In the genomic region with DNA sequence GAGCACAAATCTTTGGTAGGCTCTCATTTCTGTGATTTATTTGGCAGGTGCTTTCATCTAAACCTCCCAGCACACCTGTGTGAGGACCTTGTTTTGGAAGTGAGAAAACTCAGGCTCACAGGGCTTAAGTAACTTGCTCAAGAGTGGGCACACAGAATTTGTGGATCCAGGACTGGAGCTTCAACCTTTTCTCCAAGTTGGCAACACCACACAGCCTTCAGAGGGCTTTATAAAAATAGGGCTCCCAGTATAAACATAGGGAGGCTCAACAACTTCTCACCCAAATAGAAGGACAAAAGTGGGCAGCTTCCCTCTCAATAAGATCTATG, we compare ENCODE assay signal across 21 cellular contexts.
DNase-seq lines count a peak whose midpoint lies in the region; ATAC-seq, FAIRE-seq and TF ChIP-seq lines count a peak whose summit lies in the region.
"Had no signal": no experiment of that assay in that cellular context is flagged by ENCODE, and none has a peak within 500 bp of the region (broad histone marks: within the 10 kb centered on the region; RNA-seq: fewer than 3 reads in every experiment).

No MANE protein-coding gene starts in this region.

- ATAC-seq in A549 (no peak), K562 (no peak), HG02571 (IDR thresholded peaks at IDR 0.05; ENCODE audit: unreplicated experiment) (no peak)
- ATAC-seq: CD8-positive, alpha-beta T cell had no signal

- H3K36me3 ChIP-seq in K562 (ENCODE audit: control insufficient read depth, insufficient read depth, low read length): no peaks in the 10 kb centered on the region
- H3K36me3 ChIP-seq: BLaER1, HAP-1 had no signal

- no peaks in the 10 kb centered on the region for H3K9me3 Mint-ChIP-seq in Calu3 (ENCODE audit: low read depth, unreplicated experiment)
- H3K9me3 Mint-ChIP-seq: CD8-positive, alpha-beta T cell; HFFc6 had no signal

- H3K4me2 ChIP-seq in A549: peak overlapping the region; percentile 40; the same call in 1 of the 3 replicates
- H3K4me2 ChIP-seq in K562 (ENCODE audit: insufficient read depth, low read length): no peak overlapping the region
- H3K4me2 ChIP-seq: BLaER1 had no signal

- peaks cover 26% of the 10 kb centered on the region for H3K4me1 ChIP-seq in A549
- H3K4me1 ChIP-seq in K562 (replicated peaks in 1 of 2; ENCODE audit: control insufficient read depth in 2 of 2, insufficient read depth in 2 of 2, low read length in 2 of 2): no peaks in the 10 kb centered on the region; a peak in 2 of 5 replicates
- H3K4me1 ChIP-seq: HAP-1 had no signal

- peak overlapping the region; percentile 47 for H3K27ac Mint-ChIP-seq in Calu3 (ENCODE audit: unreplicated experiment)
- H3K27ac Mint-ChIP-seq: B cell; CD4-positive, CD25-positive, alpha-beta regulatory T cell; CD8-positive, alpha-beta T cell; HFFc6 had no signal

- H3K9ac ChIP-seq in K562 (ENCODE audit: insufficient read depth in 1 of 2, low read depth in 2 of 2, low read length in 2 of 2): no peak overlapping the region
- H3K9ac ChIP-seq: BLaER1 had no signal

- CTCF ChIA-PET in A549 (lab: Yijun Ruan, JAX) (interaction anchor here (0.7 to 7.7 kb wide), 35 partner anchors 9 to 653 kb away, joined by 3 to 137 read pairs (median 5); no protein-coding TSS in a partner anchor), Calu3 (lab: Charles Lee) (interaction anchor here (0.7 to 1.5 kb wide), 3 partner anchors 18 to 418 kb away, joined by 3 to 5 read pairs (median 4); no protein-coding TSS in a partner anchor), K562 (lab: Yijun Ruan, JAX; ENCODE audit: low intra/inter-chr PET ratio) (interaction anchor here (0.6 to 4.4 kb wide), 2 partner anchors 31 to 190 kb away, joined by 4 to 36 read pairs; no protein-coding TSS in a partner anchor)

- in situ Hi-C loops in K562 (cut with MboI): loop anchor here (5.0 kb wide), 2 partner anchors 88 to 193 kb away; no protein-coding TSS in a partner anchor

- intact Hi-C loops in Calu3 (cut with micrococcal nuclease; ENCODE audit: unreplicated experiment) (loop anchor here (2.0 to 10.0 kb wide), 6 partner anchors 56 to 876 kb away; no protein-coding TSS in a partner anchor), K562 (cut with micrococcal nuclease) (loop anchor here (5.0 kb wide), 1 partner anchor 222 kb away; no protein-coding TSS in a partner anchor)

- no peak for TF ChIP-seq CTCF in A549 (IDR thresholded peaks at IDR 0.05)
- no peak for TF ChIP-seq CTCF in Calu3 (IDR thresholded peaks at IDR 0.05; ENCODE audit: unreplicated experiment)
- no peak for TF ChIP-seq CTCF in K562 (IDR thresholded peaks at IDR 0.05 in 2 of 3, conservative IDR thresholded peaks at IDR 0.05 in 1 of 3; ENCODE audit: insufficient read depth in 2 of 3, low read depth in 1 of 3, low read length in 3 of 3)

- no peak overlapping the region for H3K4me3 Mint-ChIP-seq in Calu3 (ENCODE audit: low read depth, unreplicated experiment)
- H3K4me3 Mint-ChIP-seq: B cell; CD4-positive, CD25-positive, alpha-beta regulatory T cell; CD8-positive, alpha-beta T cell; HFFc6 had no signal

- POLR2A ChIA-PET in A549 (lab: Yijun Ruan, JAX) (interaction anchor here (1.0 kb wide), 1 partner anchor 417 kb away, joined by 5 read pairs; no protein-coding TSS in a partner anchor), K562 (lab: Yijun Ruan, JAX) (interaction anchor here (0.5 to 1.2 kb wide), 4 partner anchors 11 to 1399 kb away, joined by 3 to 4 read pairs (median 3); no protein-coding TSS in a partner anchor)

- no peaks in the 10 kb centered on the region for H3K9me1 ChIP-seq in K562 (ENCODE audit: control insufficient read depth, insufficient read depth, low read length)

- H3K9me3 ChIP-seq in A549 (no peaks in the 10 kb centered on the region), K562 (replicated peaks; ENCODE audit: control insufficient read depth, insufficient read depth, low read depth, low read length) (no peaks in the 10 kb centered on the region)
- H3K9me3 ChIP-seq: BLaER1, Caco-2, HAP-1 had no signal

- FAIRE-seq in A549 (lab: Jason Lieb, UNC): no peak
- FAIRE-seq in K562 (lab: Jason Lieb, UNC): no peak
- no peak for FAIRE-seq in GM12892 (lab: Jason Lieb, UNC)
- FAIRE-seq in HTR-8/SVneo (lab: Jason Lieb, UNC): no peak
- FAIRE-seq: D721Med had no signal

- H3K4me3 ChIP-seq in A549 (no peak overlapping the region), K562 (no peak overlapping the region)
- H3K4me3 ChIP-seq: BLaER1, GM12878, HAP-1 had no signal

- no peaks in the 10 kb centered on the region for H4K20me1 ChIP-seq in K562 (replicated peaks; ENCODE audit: control insufficient read depth, insufficient read depth, low read length)
- H4K20me1 ChIP-seq: BLaER1 had no signal

- DNase-seq in A549 (ENCODE audit: low read depth in 1 of 2, low spot score in 1 of 2): no peak
- DNase-seq in Calu3: no peak
- DNase-seq in NCI-H69 (lab: John Stamatoyannopoulos, UW): peak; percentile 32
- no peak for DNase-seq in K562 (ENCODE audit: extremely low read depth in 1 of 4, low spot score in 3 of 4)
- DNase-seq in GM12892 (ENCODE audit: insufficient read length): no peak
- DNase-seq in HTR-8/SVneo (ENCODE audit: insufficient read length, low spot score): no peak
- DNase-seq: 8988T; CD8-positive, alpha-beta T cell; DMS 273 treated with DMSO at 0.1 percent for 48 hours; DMS79; GOT3 had no signal

- H3K27me3 Mint-ChIP-seq in Calu3 (ENCODE audit: unreplicated experiment): no peaks in the 10 kb centered on the region
- H3K27me3 Mint-ChIP-seq: CD4-positive, CD25-positive, alpha-beta regulatory T cell had no signal

- TF ChIP-seq POLR2A in A549 (IDR thresholded peaks at IDR 0.05; ENCODE audit: low read length) (no peak), K562 (conservative IDR thresholded peaks at IDR 0.05) (no peak), GM12892 (IDR thresholded peaks at IDR 0.05; ENCODE audit: low read depth, low read length) (no peak)

- H3K79me2 ChIP-seq in K562 (ENCODE audit: control insufficient read depth, insufficient read depth, low read length): no peaks in the 10 kb centered on the region

- TF ChIP-seq EP300 in A549 (IDR thresholded peaks at IDR 0.05): no peak
- no peak for TF ChIP-seq EP300 in K562 (IDR thresholded peaks at IDR 0.05; ENCODE audit: low read length)

- no peaks in the 10 kb centered on the region for H3K36me3 Mint-ChIP-seq in Calu3 (ENCODE audit: insufficient read depth, unreplicated experiment)
- H3K36me3 Mint-ChIP-seq: CD4-positive, CD25-positive, alpha-beta regulatory T cell; CD8-positive, alpha-beta T cell had no signal

- no peak overlapping the region for H2AFZ ChIP-seq in K562 (ENCODE audit: low read depth, low read length)

- TF ChIP-seq RAD21 in A549 (conservative IDR thresholded peaks at IDR 0.05 in 1 of 2, IDR thresholded peaks at IDR 0.05 in 1 of 2) (no peak), K562 (CRISPR knock-in tag; conservative IDR thresholded peaks at IDR 0.05 in 1 of 2, IDR thresholded peaks at IDR 0.05 in 1 of 2) (no peak)

- BruUV-seq in Calu3 (replicated peaks; lab: Mats Ljungman, UMichigan) (no TSS peak), K562 (replicated peaks; lab: Mats Ljungman, UMichigan) (no TSS peak)

- no peaks in the 10 kb centered on the region for H3K27me3 ChIP-seq in K562 (ENCODE audit: control insufficient read depth in 2 of 2, insufficient read depth in 2 of 2, low read length in 2 of 2)
- H3K27me3 ChIP-seq: BLaER1 had no signal

- H3K27ac ChIP-seq in A549: peak overlapping the region; percentile 74 to 75
- no peak overlapping the region for H3K27ac ChIP-seq in K562 (ENCODE audit: extremely low read depth, low read depth, low read length)
- H3K27ac ChIP-seq: BLaER1, C4-2B had no signal

- H3K4me1 Mint-ChIP-seq in Calu3 (ENCODE audit: low read depth, unreplicated experiment): peaks cover 9% of the 10 kb centered on the region
- H3K4me1 Mint-ChIP-seq: B cell had no signal

TF ChIP-seq in A549, 52 proteins besides CTCF, POLR2A, EP300 and RAD21 (continues in another document):
- TF ChIP-seq CEBPB (IDR thresholded peaks at IDR 0.05) (no peak), ZFP36 (IDR thresholded peaks at IDR 0.05; ENCODE audit: borderline replicate concordance, partially characterized antibody) (no peak), KDM1A (IDR thresholded peaks at IDR 0.05; ENCODE audit: low read depth) (no peak), GATA3 (IDR thresholded peaks at IDR 0.05; ENCODE audit: borderline replicate concordance) (no peak), NPAS2 (CRISPR knock-in tag; IDR thresholded peaks at IDR 0.05; ENCODE audit: borderline replicate concordance) (no peak), HOXB13 (CRISPR knock-in tag; IDR thresholded peaks at IDR 0.05; ENCODE audit: low read depth) (no peak), ZNF302 (CRISPR knock-in tag; IDR thresholded peaks at IDR 0.05) (no peak), JUN (IDR thresholded peaks at IDR 0.05) (no peak), EHMT2 (IDR thresholded peaks at IDR 0.05; ENCODE audit: low read depth) (no peak), CHD4 (IDR thresholded peaks at IDR 0.05; ENCODE audit: borderline replicate concordance) (no peak)
- TF ChIP-seq, protein P1, sequence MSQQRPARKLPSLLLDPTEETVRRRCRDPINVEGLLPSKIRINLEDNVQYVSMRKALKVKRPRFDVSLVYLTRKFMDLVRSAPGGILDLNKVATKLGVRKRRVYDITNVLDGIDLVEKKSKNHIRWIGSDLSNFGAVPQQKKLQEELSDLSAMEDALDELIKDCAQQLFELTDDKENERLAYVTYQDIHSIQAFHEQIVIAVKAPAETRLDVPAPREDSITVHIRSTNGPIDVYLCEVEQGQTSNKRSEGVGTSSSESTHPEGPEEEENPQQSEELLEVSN (IDR thresholded peaks at IDR 0.05; ENCODE audit: borderline replicate concordance, low read depth): no peak
